Comparison of ENCODE assay signal across 35 cellular contexts in genomic region chr9:15977438-15977837, GRCh38.
DNase-seq lines count a peak whose midpoint lies in the region; ATAC-seq and TF ChIP-seq lines count a peak whose summit lies in the region.
"Had no signal": no experiment of that assay in that cellular context is flagged by ENCODE, and none has a peak within 500 bp of the region (broad histone marks: within the 10 kb centered on the region; RNA-seq: fewer than 3 reads in every experiment).

No MANE protein-coding gene starts in this region.

- no peaks in the 10 kb centered on the region for H3K36me3 ChIP-seq in upper lobe of left lung
- H3K36me3 ChIP-seq: BE2C, left ventricle myocardium inferior, neural progenitor cell, pancreas, suprapubic skin had no signal

- H3K27ac ChIP-seq in upper lobe of left lung: no peak overlapping the region
- H3K27ac ChIP-seq: epithelial cell of prostate, HL-60, left ventricle myocardium inferior, neural progenitor cell, pancreas, suprapubic skin had no signal

- TF ChIP-seq POLR2A in upper lobe of left lung (IDR thresholded peaks at IDR 0.05): no peak

- no peaks in the 10 kb centered on the region for H3K4me1 ChIP-seq in upper lobe of left lung
- H3K4me1 ChIP-seq: BE2C, left ventricle myocardium inferior, neural progenitor cell, pancreas, suprapubic skin had no signal

- 91 to 97% methylated on average over 5 of the region's 5 CpGs for WGBS in upper lobe of left lung, 2 donors

- TF ChIP-seq CTCF in upper lobe of left lung (IDR thresholded peaks at IDR 0.05): no peak

- ATAC-seq in HG02885 (IDR thresholded peaks at IDR 0.05; ENCODE audit: poor library complexity, unreplicated experiment): no peak
- ATAC-seq in upper lobe of left lung (ENCODE audit: low FRiP score in 2 of 2): no peak
- no peak for ATAC-seq in GM21447 (IDR thresholded peaks at IDR 0.05; ENCODE audit: unreplicated experiment)
- ATAC-seq: activated naive CD8-positive, alpha-beta T cell treated with anti-CD3 and anti-CD28 coated beads, Interleukin-2, amount 50 U/mL, for 24 hours; activated T-cell treated with anti-CD3 and anti-CD28 coated beads, Interleukin-2, amount 50 U/mL, for 72 hours; CD8-positive, alpha-beta T cell; HCT116; pancreas; Right ventricle myocardium inferior; SK-N-SH treated with all-trans-retinoic acid at 6 μM for 48 hours; T-helper 17 cell had no signal

- H3K27me3 ChIP-seq in upper lobe of left lung: no peaks in the 10 kb centered on the region
- H3K27me3 ChIP-seq: BE2C, neural progenitor cell, pancreas, suprapubic skin had no signal

- no peak overlapping the region for H3K4me3 ChIP-seq in upper lobe of left lung
- H3K4me3 ChIP-seq: left ventricle myocardium inferior, neural progenitor cell, pancreas, suprapubic skin had no signal

- no peaks in the 10 kb centered on the region for H3K9me3 ChIP-seq in upper lobe of left lung
- H3K9me3 ChIP-seq: BE2C, left ventricle myocardium inferior, pancreas, suprapubic skin had no signal

- no peak for TF ChIP-seq EP300 in upper lobe of left lung (IDR thresholded peaks at IDR 0.05)

- DNase-seq in DMS79 (lab: John Stamatoyannopoulos, UW) (peak; percentile 6), LoVo (ENCODE audit: low spot score) (peak; percentile 8), SW480 (ENCODE audit: low spot score) (peak; percentile 49), left kidney (ENCODE audit: low read depth, low spot score) (peak; percentile 77), upper lobe of left lung (no peak)
- DNase-seq: activated CD4-positive, alpha-beta memory T cell treated with anti-CD3 and anti-CD28 coated beads for 36 hours; activated CD4-positive, CD25-positive, alpha-beta regulatory T cell treated with anti-CD3 and anti-CD28 coated beads, Interleukin-2, amount 50 U/mL, for 72 hours; activated naive CD4-positive, alpha-beta T cell; activated naive CD8-positive, alpha-beta T cell treated with anti-CD3 and anti-CD28 coated beads, Interleukin-2, amount 50 U/mL, for 24 hours; activated T-cell treated with anti-CD3 and anti-CD28 coated beads, Interleukin-2, amount 50 U/mL, for 72 hours; BE2C; CD8-positive, alpha-beta T cell; central memory CD4-positive, alpha-beta T cell; cortex of kidney; effector memory CD4-positive, alpha-beta T cell; KBM-7; left ventricle myocardium inferior; mesenchymal stem cell; MM.1S; NCI-H1436 treated with DMSO at 0.1 percent for 48 hours; NCI-H2107; NCI-H446; pancreas; retina; stimulated activated naive CD4-positive, alpha-beta T cell treated with Interleukin-2 at 50 U/mL for 16 hours; T-helper 17 cell had no signal

Comparison
In these comparisons a context has a peak if more than half of its experiments do, and no peak if none do; other contexts are left out.
1. DNase-seq: peak in DMS79 (single experiment), LoVo (single experiment), SW480 (single experiment) and left kidney (single experiment); none in upper lobe of left lung (0 of 2).